10 cellular contexts compared by ENCODE assay signal in the genomic region with DNA sequence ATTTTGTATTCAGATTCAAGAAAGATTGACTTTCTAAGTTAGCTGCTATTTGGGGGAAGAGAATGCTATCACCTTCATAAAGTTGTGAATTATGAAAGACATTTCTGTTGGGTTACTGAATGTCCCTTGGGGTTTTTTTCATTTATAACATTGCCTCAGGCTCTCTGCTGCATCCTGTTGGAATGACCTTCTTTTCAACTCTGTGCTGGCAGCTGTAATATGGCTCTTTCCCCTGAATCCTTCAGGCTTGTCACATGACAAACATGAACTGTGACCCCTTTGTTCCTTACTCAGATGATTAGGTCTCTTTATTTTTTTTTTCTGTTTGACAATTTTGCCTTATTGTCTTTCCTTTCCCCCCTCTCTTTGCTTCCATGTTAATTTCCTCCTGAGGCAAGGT.
DNase-seq lines count a peak whose midpoint lies in the region; ATAC-seq and TF ChIP-seq lines count a peak whose summit lies in the region.
"Had no signal": no experiment of that assay in that cellular context is flagged by ENCODE, and none has a peak within 500 bp of the region (broad histone marks: within the 10 kb centered on the region; RNA-seq: fewer than 3 reads in every experiment).

No MANE protein-coding gene starts in this region.

- DNase-seq in AG09319 (ENCODE audit: extremely low read depth, low read depth) (peak; percentile 7), MG63 (peak; percentile 28), endodermal cell (no peak), midbrain (lab: John Stamatoyannopoulos, UW) (peak; percentile 6), HuH-7 (ENCODE audit: low spot score) (no peak), SIG-M5 (lab: John Stamatoyannopoulos, UW) (no peak), NCI-H1694 treated with DMSO at 0.1 percent for 48 hours (lab: John Stamatoyannopoulos, UW) (no peak)
- DNase-seq: DMS79 treated with DMSO at 0.1 percent for 48 hours; effector memory CD8-positive, alpha-beta T cell had no signal

- H3K27me3 Mint-ChIP-seq in endodermal cell (ENCODE audit: insufficient read depth), result no peaks in the 10 kb centered on the region
- H3K27me3 Mint-ChIP-seq: effector memory CD8-positive, alpha-beta T cell had no signal

- TF ChIP-seq CTCF in AG09319 (IDR thresholded peaks at IDR 0.05; ENCODE audit: low read depth, low read length) (no peak), endodermal cell (conservative IDR thresholded peaks at IDR 0.05) (no peak)

- H3K9me3 Mint-ChIP-seq in endodermal cell, result no peaks in the 10 kb centered on the region
- H3K9me3 Mint-ChIP-seq: effector memory CD8-positive, alpha-beta T cell had no signal

- H3K4me1 ChIP-seq in endodermal cell (ENCODE audit: control insufficient read depth, insufficient read depth, low read length), result no peaks in the 10 kb centered on the region

- H3K4me3 Mint-ChIP-seq in endodermal cell, result no peak overlapping the region
- H3K4me3 Mint-ChIP-seq: effector memory CD8-positive, alpha-beta T cell had no signal

- no peak overlapping the region for H3K9ac ChIP-seq in endodermal cell (ENCODE audit: extremely low read depth, low read length, poor library complexity, severe bottlenecking)

- no peaks in the 10 kb centered on the region for H3K27me3 ChIP-seq in MG63
- no peaks in the 10 kb centered on the region for H3K27me3 ChIP-seq in endodermal cell (ENCODE audit: control insufficient read depth, insufficient read depth, low read length, poor library complexity, severe bottlenecking)

- H3K27ac Mint-ChIP-seq in endodermal cell, result peak overlapping the region; percentile 3
- H3K27ac Mint-ChIP-seq: effector memory CD8-positive, alpha-beta T cell had no signal

- H3K9me3 ChIP-seq in MG63, result no peaks in the 10 kb centered on the region
- H3K9me3 ChIP-seq in endodermal cell (ENCODE audit: control insufficient read depth, low read length), result no peaks in the 10 kb centered on the region

- H3K36me3 Mint-ChIP-seq in endodermal cell (ENCODE audit: low read depth), result peaks cover 4% of the 10 kb centered on the region

- H3K27ac ChIP-seq in endodermal cell (ENCODE audit: low read depth, low read length), result peak overlapping the region; percentile 27

- ATAC-seq in GM18868 (IDR thresholded peaks at IDR 0.05; ENCODE audit: unreplicated experiment), result no peak
- ATAC-seq: effector memory CD8-positive, alpha-beta T cell had no signal

- peaks cover 4% of the 10 kb centered on the region for H3K4me1 Mint-ChIP-seq in endodermal cell

- H3K4me3 ChIP-seq in MG63, result no peak overlapping the region
- no peak overlapping the region for H3K4me3 ChIP-seq in endodermal cell (ENCODE audit: low read length)

- H3K36me3 ChIP-seq in MG63, result no peaks in the 10 kb centered on the region
- H3K36me3 ChIP-seq in endodermal cell (ENCODE audit: control insufficient read depth, insufficient read depth, low read length), result peaks cover 12% of the 10 kb centered on the region

Comparison
In these comparisons a context has a peak if more than half of its experiments do, and no peak if none do; other contexts are left out.
1. DNase-seq: peak in AG09319 (single experiment), MG63 (single experiment) and midbrain (single experiment); none in endodermal cell (single experiment), HuH-7 (single experiment), SIG-M5 (single experiment) and NCI-H1694 treated with DMSO at 0.1 percent for 48 hours (single experiment).